Comparison of ENCODE assay signal across 22 cellular contexts in the genomic region with DNA sequence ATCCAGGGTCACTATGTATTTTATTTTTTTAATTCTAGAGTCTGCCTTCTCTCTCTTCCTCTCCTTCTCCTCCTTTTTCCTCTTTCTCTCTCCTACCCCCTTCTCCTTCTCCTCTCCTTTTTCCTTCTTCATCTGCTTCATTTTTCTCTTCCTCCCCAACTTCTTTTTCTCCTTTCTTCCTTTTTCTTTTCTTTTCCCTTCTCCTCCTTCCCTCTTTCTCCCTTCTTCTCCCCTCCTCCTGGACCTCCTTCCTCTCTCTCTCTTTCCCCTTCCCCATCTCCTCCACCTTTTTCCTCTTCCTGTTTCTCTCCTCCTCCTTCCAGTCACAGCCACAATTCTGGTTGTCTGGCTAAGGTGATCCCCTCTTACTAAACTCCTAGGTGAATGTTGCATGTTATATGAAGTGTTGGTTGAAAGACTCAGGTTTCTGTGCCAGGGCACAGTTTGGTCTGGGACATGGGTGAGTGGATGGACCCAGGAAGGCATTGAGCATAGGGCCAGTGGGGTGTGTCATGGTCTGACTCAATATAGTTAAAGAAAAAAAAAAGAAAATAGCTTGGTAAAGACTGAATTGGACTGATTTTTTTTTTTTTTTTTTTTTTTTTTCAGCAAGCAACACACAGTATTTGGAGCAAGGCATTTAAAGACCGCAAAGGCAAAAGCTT.
A peak's percentile ranks its signal among the peaks of the same experiment; 100 is the strongest.
DNase-seq lines count a peak whose midpoint lies in the region; ATAC-seq and TF ChIP-seq lines count a peak whose summit lies in the region.
"Had no signal": no experiment of that assay in that cellular context is flagged by ENCODE, and none has a peak within 500 bp of the region (broad histone marks: within the 10 kb centered on the region; RNA-seq: fewer than 3 reads in every experiment).

No MANE protein-coding gene starts in this region.

- no peak overlapping the region for H3K4me2 ChIP-seq in osteoblast (ENCODE audit: insufficient read depth, low read length)

- no peak overlapping the region for H2AFZ ChIP-seq in osteoblast (ENCODE audit: low read length)

- no TSS peak for BruUV-seq in Panc1 (replicated peaks; lab: Mats Ljungman, UMichigan)

- peak overlapping the region; percentile 68; the same call in 1 of the 2 replicates for H3K27ac ChIP-seq in Panc1 (ENCODE audit: low read length)
- H3K27ac ChIP-seq in esophagus squamous epithelium = no peak overlapping the region
- H3K27ac ChIP-seq in right cardiac atrium (ENCODE audit: low read length) = no peak overlapping the region
- no peak overlapping the region for H3K27ac ChIP-seq in osteoblast (ENCODE audit: low read depth, low read length)
- H3K27ac ChIP-seq: C4-2B had no signal

- H3K79me2 ChIP-seq in osteoblast (ENCODE audit: insufficient read depth, low read length) = no peaks in the 10 kb centered on the region

- H4K20me1 ChIP-seq in osteoblast (ENCODE audit: insufficient read depth, low read length) = no peaks in the 10 kb centered on the region

- H3K36me3 ChIP-seq in Panc1 (ENCODE audit: control insufficient read depth, insufficient read depth, low read length) (no peaks in the 10 kb centered on the region), esophagus squamous epithelium (no peaks in the 10 kb centered on the region), osteoblast (ENCODE audit: insufficient read depth, low read length) (no peaks in the 10 kb centered on the region)

- intact Hi-C loops in Panc1 (cut with micrococcal nuclease; ENCODE audit: unreplicated experiment) (no loop called here), esophagus squamous epithelium (cut with DNase I) (no loop called here), right cardiac atrium (cut with DNase I) (no loop called here)

- no peak overlapping the region for H3K4me3 ChIP-seq in Panc1 (ENCODE audit: low read depth in 2 of 2, low read length in 2 of 2)
- no peak overlapping the region for H3K4me3 ChIP-seq in esophagus squamous epithelium
- no peak overlapping the region for H3K4me3 ChIP-seq in right cardiac atrium (ENCODE audit: low read length)
- no peak overlapping the region for H3K4me3 ChIP-seq in osteoblast (ENCODE audit: insufficient read depth, low read length)

- peaks cover 21% of the 10 kb centered on the region; the same call in 1 of the 2 replicates for H3K9me3 ChIP-seq in Panc1 (ENCODE audit: control insufficient read depth, insufficient read depth, low read depth, low read length)
- H3K9me3 ChIP-seq in esophagus squamous epithelium = no peaks in the 10 kb centered on the region
- H3K9me3 ChIP-seq in right cardiac atrium (ENCODE audit: control insufficient read depth, low read length) = no peaks in the 10 kb centered on the region
- H3K9me3 ChIP-seq in osteoblast (ENCODE audit: low read depth, low read length) = no peaks in the 10 kb centered on the region

- CTCF ChIA-PET in Panc1 (lab: Charles Lee) = interaction anchor here (0.7 kb wide), 1 partner anchor 99 kb away, joined by 3 read pairs; no protein-coding TSS in a partner anchor

- ATAC-seq in Panc1 = no peak
- no peak for ATAC-seq in right cardiac atrium
- ATAC-seq: HCT116 had no signal

- H3K4me1 ChIP-seq in Panc1 (ENCODE audit: control insufficient read depth, insufficient read depth, low read length) (no peaks in the 10 kb centered on the region), esophagus squamous epithelium (no peaks in the 10 kb centered on the region), right cardiac atrium (ENCODE audit: control insufficient read depth, insufficient read depth, low read length) (no peaks in the 10 kb centered on the region), osteoblast (ENCODE audit: insufficient read depth, low read length) (no peaks in the 10 kb centered on the region)

- 92% methylated on average over 1 of the region's 1 CpG; no CpG with 5 or more reads in 1 of the 2 donors for WGBS in esophagus squamous epithelium, 2 donors
- WGBS in right cardiac atrium = 77% methylated on average over 1 of the region's 1 CpG

- H3K27me3 ChIP-seq in Panc1 (ENCODE audit: control insufficient read depth, insufficient read depth, low read length) (no peaks in the 10 kb centered on the region), esophagus squamous epithelium (no peaks in the 10 kb centered on the region), right cardiac atrium (ENCODE audit: control insufficient read depth, insufficient read depth) (no peaks in the 10 kb centered on the region), osteoblast (ENCODE audit: insufficient read depth, low read length) (no peaks in the 10 kb centered on the region)

- no peak for TF ChIP-seq CTCF in Panc1 (IDR thresholded peaks at IDR 0.05)
- TF ChIP-seq CTCF in esophagus squamous epithelium (IDR thresholded peaks at IDR 0.05) = no peak
- TF ChIP-seq CTCF in osteoblast (IDR thresholded peaks at IDR 0.05; ENCODE audit: extremely low read depth, low read depth, low read length) = no peak

- no peak for TF ChIP-seq POLR2A in esophagus squamous epithelium (IDR thresholded peaks at IDR 0.05)

- in situ Hi-C loops in Panc1 (cut with HindIII; ENCODE audit: low pct_unique_long_range_greater_than_20kb, low sequenced_read_pairs) = no loop called here

- POLR2A ChIA-PET in Panc1 (lab: Charles Lee) = interaction anchor here (0.6 kb wide), 1 partner anchor 105 kb away, joined by 3 read pairs; no protein-coding TSS in a partner anchor

- DNase-seq in NCI-H748 (lab: John Stamatoyannopoulos, UW; ENCODE audit: unreplicated experiment) (peak; percentile 32), NCI-H748 treated with DMSO at 0.1 percent for 48 hours (lab: John Stamatoyannopoulos, UW) (no peak), Panc1 (ENCODE audit: low read depth, low spot score) (no peak), glomerular visceral epithelial cell (ENCODE audit: extremely low spot score) (peak; percentile 9), esophagus squamous epithelium (lab: John Stamatoyannopoulos, UW) (no peak), right cardiac atrium (no peak), osteoblast (ENCODE audit: insufficient read length, low spot score, missing footprints) (no peak), NCI-H1930 (lab: John Stamatoyannopoulos, UW) (no peak)
- DNase-seq: 8988T; CD8-positive, alpha-beta memory T cell; DMS79; Kasumi-1; MM.1S; NCI-H1092; NCI-H1436; NCI-H2029; NCI-H2171; NCI-H524 treated with DMSO at 0.1 percent for 48 hours; OCI-M1; Right ventricle myocardium superior had no signal

Comparison
In these comparisons a context has a peak if more than half of its experiments do, and no peak if none do; other contexts are left out.
1. DNase-seq: peak in NCI-H748 (single experiment) and glomerular visceral epithelial cell (single experiment); none in NCI-H748 treated with DMSO at 0.1 percent for 48 hours (single experiment), Panc1 (single experiment), esophagus squamous epithelium (single experiment), right cardiac atrium (0 of 3), osteoblast (single experiment) and NCI-H1930 (0 of 2).